Comparison of ENCODE assay signal across 10 cellular contexts in genomic region chr17:4329838-4330237, GRCh38. TPM values are rescaled to one million over a fixed set of nuclear protein-coding genes. Genes with fewer than 3 reads are reported as not detected.
A peak's percentile ranks its signal among the peaks of the same experiment; 100 is the strongest.
DNase-seq lines count a peak whose midpoint lies in the region; ATAC-seq and TF ChIP-seq lines count a peak whose summit lies in the region.
"Had no signal": no experiment of that assay in that cellular context is flagged by ENCODE, and none has a peak within 500 bp of the region (broad histone marks: within the 10 kb centered on the region; RNA-seq: fewer than 3 reads in every experiment).

No MANE protein-coding gene starts in this region.

- POLR2A ChIA-PET in PC-3 (lab: Charles Lee; ENCODE audit: unreplicated experiment): no interaction called here

- H3K36me3 ChIP-seq in PC-3 (ENCODE audit: low read depth, low read length) (no peaks in the 10 kb centered on the region), psoas muscle (ENCODE audit: insufficient read depth in 1 of 2, low read depth in 1 of 2) (peaks cover 0 to 7% of the 10 kb centered on the region in 2 donors)
- H3K36me3 ChIP-seq in effector memory CD4-positive, alpha-beta T cell (ENCODE audit: control insufficient read depth, insufficient read depth, low read length): peaks cover 2% of the 10 kb centered on the region

- CTCF ChIA-PET in PC-3 (lab: Charles Lee): no interaction called here

- H3F3A ChIP-seq in PC-3 (ENCODE audit: low read length, unreplicated experiment): peaks cover 7% of the 10 kb centered on the region

- H2AFZ ChIP-seq in PC-3 (ENCODE audit: low read length): no peak overlapping the region

- H3K27ac ChIP-seq in PC-3 (ENCODE audit: low read length) (peak overlapping the region; percentile 87), psoas muscle (peak overlapping the region; percentile 87)
- no peak overlapping the region for H3K27ac ChIP-seq in effector memory CD4-positive, alpha-beta T cell (ENCODE audit: insufficient read depth, low read length, poor library complexity, severe bottlenecking)

- BruUV-seq in PC-3 (replicated peaks; lab: Mats Ljungman, UMichigan): no TSS peak

- intact Hi-C loops in PC-3 (cut with micrococcal nuclease): no loop called here
- intact Hi-C loops in psoas muscle (cut with DNase I): loop anchor here in 1 of 2 donors (5.0 kb wide), 1 partner anchor 32 kb away; no protein-coding TSS in a partner anchor

- 0 out of 2 replicates have a peak, but pooled peaks cover 7% of the 10 kb centered on the region for H4K20me1 ChIP-seq in PC-3 (ENCODE audit: low read length)

- H3K4me2 ChIP-seq in PC-3 (ENCODE audit: low read length): peak overlapping the region; percentile 10; the same call in 1 of the 2 replicates

- H3K27me3 ChIP-seq in PC-3 (ENCODE audit: low read length) (no peaks in the 10 kb centered on the region), psoas muscle (ENCODE audit: insufficient read depth in 3 of 3, low read length in 2 of 3) (no peaks in the 10 kb centered on the region)
- no peaks in the 10 kb centered on the region for H3K27me3 ChIP-seq in effector memory CD4-positive, alpha-beta T cell (replicated peaks; ENCODE audit: control insufficient read depth, insufficient read depth, low read length, poor library complexity, severe bottlenecking)

- H3K4me3 ChIP-seq in PC-3 (ENCODE audit: low read length) (no peak overlapping the region), epithelial cell of esophagus (ENCODE audit: low read length) (no peak overlapping the region), psoas muscle (no peak overlapping the region)
- no peak overlapping the region for H3K4me3 ChIP-seq in effector memory CD4-positive, alpha-beta T cell (ENCODE audit: insufficient read depth, low read depth, low read length, poor library complexity, severe bottlenecking)

- H3K9me2 ChIP-seq in PC-3 (replicated peaks; ENCODE audit: low read length): no peaks in the 10 kb centered on the region

- H3K4me1 ChIP-seq in PC-3 (ENCODE audit: insufficient read depth, low read length): peaks cover 63% of the 10 kb centered on the region
- H3K4me1 ChIP-seq in psoas muscle: peaks cover 84% of the 10 kb centered on the region
- peaks cover 10% of the 10 kb centered on the region for H3K4me1 ChIP-seq in effector memory CD4-positive, alpha-beta T cell (ENCODE audit: control insufficient read depth, insufficient read depth, low read length, poor library complexity, severe bottlenecking)

- ATAC-seq in PC-3: peak; percentile 49
- no peak for ATAC-seq in psoas muscle
- ATAC-seq in HG03280 (IDR thresholded peaks at IDR 0.05; ENCODE audit: unreplicated experiment): no peak
- no peak for ATAC-seq in HG03571 (IDR thresholded peaks at IDR 0.05; ENCODE audit: unreplicated experiment)

- H3K9ac ChIP-seq in PC-3 (ENCODE audit: low read length): peak overlapping the region; percentile 44

- H3K79me2 ChIP-seq in PC-3 (ENCODE audit: low read length): peaks cover 96% of the 10 kb centered on the region

- WGBS in psoas muscle, 3 donors: 41 to 70% (median 50%) methylated on average over 7 of the region's 7 CpGs

- no peak for TF ChIP-seq CTCF in PC-3 (conservative IDR thresholded peaks at IDR 0.05; ENCODE audit: low read depth, low read length)
- TF ChIP-seq CTCF in epithelial cell of esophagus (IDR thresholded peaks at IDR 0.05; ENCODE audit: insufficient read depth, low read depth, low read length, missing control alignments): no peak
- no peak for TF ChIP-seq CTCF in psoas muscle (IDR thresholded peaks at IDR 0.05)

- peak; percentile 80 for DNase-seq in GM04503 (ENCODE audit: low read depth)
- peak; percentile 91 for DNase-seq in PC-3
- peak; percentile 98 for DNase-seq in epithelial cell of esophagus (ENCODE audit: low read depth)
- DNase-seq in psoas muscle: no peak
- no peak for DNase-seq in effector memory CD4-positive, alpha-beta T cell
- no peak for DNase-seq in activated effector memory CD4-positive, alpha-beta T cell treated with Interleukin-2 at 50 U/mL for 16 hours
- DNase-seq: activated naive CD4-positive, alpha-beta T cell treated with anti-CD3 and anti-CD28 coated beads for 36 hours; nucleus accumbens had no signal

- H3K9me3 ChIP-seq in PC-3 (ENCODE audit: low read length) (no peaks in the 10 kb centered on the region), psoas muscle (no peaks in the 10 kb centered on the region)
- H3K9me3 ChIP-seq in effector memory CD4-positive, alpha-beta T cell (ENCODE audit: control insufficient read depth, low read length): no peaks in the 10 kb centered on the region

RNA-seq across cellular contexts. Expression of gene UBE2G1, which starts 36.6 kb away (rescaled TPM):
- total RNA-seq in PC-3 (2014; rRNA removed) (35.8 and 46.8 TPM in 2 replicates), psoas muscle (100 to 1,000 TPM; 152 to 239 (median 175) TPM)
- 100 to 1,000 TPM in 1 of 3 donors, 10 to 100 TPM in 2; 54.6 to 128 (median 73.0) TPM for polyA plus RNA-seq in psoas muscle

Comparison
In these comparisons a context has a peak if more than half of its experiments do, and no peak if none do; other contexts are left out.
1. DNase-seq: peak in GM04503 (single experiment), PC-3 (single experiment) and epithelial cell of esophagus (single experiment); none in psoas muscle (0 of 2), effector memory CD4-positive, alpha-beta T cell (0 of 3) and activated effector memory CD4-positive, alpha-beta T cell treated with Interleukin-2 at 50 U/mL for 16 hours (single experiment).